Comparison of ENCODE assay signal across 24 cellular contexts in the genomic region with DNA sequence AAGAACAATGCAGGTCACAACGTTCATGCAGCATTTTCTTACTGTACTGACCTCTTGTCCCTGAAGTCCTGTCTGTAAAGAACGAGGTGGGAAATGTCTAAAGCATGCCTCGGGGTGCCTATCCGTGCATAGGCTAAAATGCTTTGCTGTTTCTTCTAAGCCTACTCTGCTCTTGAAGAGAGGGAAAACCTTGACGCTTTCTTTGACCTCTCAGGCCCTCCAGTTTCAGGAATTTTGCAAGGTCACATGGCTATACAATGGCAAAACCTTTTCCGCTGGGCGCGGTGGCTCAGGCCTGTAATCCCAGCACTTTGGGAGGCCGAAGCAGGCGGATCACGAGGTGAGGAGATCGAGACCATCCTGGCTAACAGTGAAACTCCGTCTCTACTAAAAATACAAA.
"Had no signal": no experiment of that assay in that cellular context is flagged by ENCODE, and none has a peak within 500 bp of the region (broad histone marks: within the 10 kb centered on the region; RNA-seq: fewer than 3 reads in every experiment).

No MANE protein-coding gene starts in this region.

- H3K27ac ChIP-seq: coronary artery, esophagus squamous epithelium, gastroesophageal sphincter, right lobe of liver, vagina had no signal

- H3K4me3 Mint-ChIP-seq: activated CD4-positive, alpha-beta memory T cell treated with anti-CD3 and anti-CD28 coated beads for 36 hours; activated naive CD8-positive, alpha-beta T cell treated with anti-CD3 and anti-CD28 coated beads for 36 hours had no signal

- H3K36me3 ChIP-seq: esophagus squamous epithelium, gastroesophageal sphincter, right lobe of liver, vagina had no signal

- H3K27ac Mint-ChIP-seq: activated CD4-positive, alpha-beta memory T cell treated with anti-CD3 and anti-CD28 coated beads for 36 hours; activated naive CD8-positive, alpha-beta T cell treated with anti-CD3 and anti-CD28 coated beads for 36 hours; nephron progenitor cell; stimulated activated naive B cell treated with anti-CD40 and anti-IgM and Interleukin-4, amounts not matched to agents 10 μg/mL and 1 μg/mL and 100 μg/mL, for 72 hours had no signal

- H3K9me3 Mint-ChIP-seq: activated CD4-positive, alpha-beta memory T cell treated with anti-CD3 and anti-CD28 coated beads for 36 hours; activated naive CD8-positive, alpha-beta T cell treated with anti-CD3 and anti-CD28 coated beads for 36 hours; nephron progenitor cell; stimulated activated naive B cell treated with anti-CD40 and anti-IgM and Interleukin-4, amounts not matched to agents 10 μg/mL and 1 μg/mL and 100 μg/mL, for 72 hours; type B pancreatic cell had no signal

- H3K4me3 ChIP-seq: coronary artery, esophagus squamous epithelium, gastroesophageal sphincter, right lobe of liver, vagina had no signal

- FAIRE-seq: astrocyte, bronchial epithelial cell, small intestine had no signal

- H3K9me3 ChIP-seq: esophagus squamous epithelium, gastroesophageal sphincter, right lobe of liver, testis, vagina had no signal

- DNase-seq: activated CD4-positive, alpha-beta memory T cell treated with anti-CD3 and anti-CD28 coated beads for 36 hours; activated CD4-positive, alpha-beta T cell treated with anti-CD3 and anti-CD28 coated beads for 48 hours; activated naive CD4-positive, alpha-beta T cell treated with Interleukin-2 at 50 U/mL for 16 hours; activated naive CD8-positive, alpha-beta T cell treated with anti-CD3 and anti-CD28 coated beads for 36 hours; activated T-cell treated with anti-CD3 and anti-CD28 coated beads, Interleukin-2, amount 50 U/mL, for 48 hours; cerebellar nuclear complex; esophagus squamous epithelium; head of caudate nucleus; kidney glomerular epithelial cell; nephron progenitor cell; occipital lobe; right lobe of liver; stimulated activated CD4-positive, alpha-beta T cell treated with anti-CD3 and anti-CD28 coated beads, Interleukin-15, amount 100 ng/mL, for 24 hours; stimulated activated naive B cell treated with anti-CD40 and anti-IgM and Interleukin-4, amounts not matched to agents 10 μg/mL and 1 μg/mL and 100 μg/mL, for 72 hours; T-helper 1 cell; T-helper 9 cell; testis had no signal

- H3K36me3 Mint-ChIP-seq: activated CD4-positive, alpha-beta memory T cell treated with anti-CD3 and anti-CD28 coated beads for 36 hours; activated naive CD8-positive, alpha-beta T cell treated with anti-CD3 and anti-CD28 coated beads for 36 hours; type B pancreatic cell had no signal

- H3K27me3 ChIP-seq: right lobe of liver, testis, vagina had no signal

- H3K4me1 ChIP-seq: right lobe of liver had no signal

- ATAC-seq: gastroesophageal sphincter; stimulated activated naive B cell treated with anti-CD40 and anti-IgM and Interleukin-4, amounts not matched to agents 10 μg/mL and 1 μg/mL and 100 μg/mL, for 72 hours had no signal
